Comparison of ENCODE assay signal across 23 cellular contexts in genomic region chr9:114190563-114190905, GRCh38. TPM values are rescaled to one million over a fixed set of nuclear protein-coding genes. Genes with fewer than 3 reads are reported as not detected.
DNase-seq lines count a peak whose midpoint lies in the region; ATAC-seq, FAIRE-seq and TF ChIP-seq lines count a peak whose summit lies in the region.
"Had no signal": no experiment of that assay in that cellular context is flagged by ENCODE, and none has a peak within 500 bp of the region (broad histone marks: within the 10 kb centered on the region; RNA-seq: fewer than 3 reads in every experiment).

No MANE protein-coding gene starts in this region.

- peaks cover 52% of the 10 kb centered on the region for H3K36me3 Mint-ChIP-seq in endothelial cell (ENCODE audit: low read depth, unreplicated experiment)
- H3K36me3 Mint-ChIP-seq: CD8-positive, alpha-beta T cell had no signal

- H3K9me3 Mint-ChIP-seq in endothelial cell (ENCODE audit: unreplicated experiment): no peaks in the 10 kb centered on the region

- WGBS in HepG2 (ENCODE audit: low lambda C conversion rate): 93% methylated on average over 1 of the region's 1 CpG
- WGBS in right lobe of liver (ENCODE audit: insufficient coverage, low coverage, low lambda C conversion rate, missing lambda C conversion rate): 90% methylated on average over 1 of the region's 1 CpG

- CTCF ChIA-PET in HepG2 (lab: Yijun Ruan, JAX; ENCODE audit: low intra/inter-chr PET ratio, low total read pairs): no interaction called here

- no peak overlapping the region for H3K9ac ChIP-seq in HepG2 (ENCODE audit: insufficient read depth, low read depth, low read length)
- H3K9ac ChIP-seq: BLaER1 treated with 17β-estradiol and CSF1 and Interleukin-3, amounts not matched to agents 10 nM and 100 nM had no signal

- H3K4me1 ChIP-seq in HepG2 (ENCODE audit: insufficient read depth, low read length): no peaks in the 10 kb centered on the region
- no peaks in the 10 kb centered on the region for H3K4me1 ChIP-seq in right lobe of liver
- H3K4me1 ChIP-seq: Caco-2 had no signal

- peaks cover 46 to 91% of the 10 kb centered on the region in 2 experiments for H3K36me3 ChIP-seq in HepG2 (replicated peaks in 1 of 2; ENCODE audit: control insufficient read depth in 1 of 2, insufficient read depth in 2 of 2, low read length in 2 of 2)
- no peaks in the 10 kb centered on the region for H3K36me3 ChIP-seq in right lobe of liver

- no peak for TF ChIP-seq POLR2A in HepG2 (IDR thresholded peaks at IDR 0.05; ENCODE audit: insufficient read depth in 1 of 2, low read depth in 2 of 2, low read length in 2 of 2)
- no peak for TF ChIP-seq POLR2A in right lobe of liver (IDR thresholded peaks at IDR 0.05)

- TF ChIP-seq RAD21 in HepG2 (CRISPR knock-in tag; IDR thresholded peaks at IDR 0.05): no peak

- H3K4me3 ChIP-seq in HepG2 (replicated peaks in 1 of 3; ENCODE audit: insufficient read depth in 1 of 3, low read depth in 2 of 3, low read length in 3 of 3) (no peak overlapping the region), right lobe of liver (no peak overlapping the region)
- H3K4me3 ChIP-seq: BLaER1 treated with 17β-estradiol and CSF1 and Interleukin-3, amounts not matched to agents 10 nM and 100 nM; GM12878 had no signal

- no peaks in the 10 kb centered on the region; the same call in 1 of the 2 replicates for H4K20me1 ChIP-seq in HepG2 (ENCODE audit: insufficient read depth, low read length)

- intact Hi-C loops in HepG2 (cut with micrococcal nuclease; ENCODE audit: unreplicated experiment) (loop anchor here (5.0 kb wide), 1 partner anchor 33 kb away; the partner anchor contains the start of gene COL27A1), right lobe of liver (cut with DNase I) (no loop called here)

- H3K9me3 ChIP-seq in HepG2 (ENCODE audit: low read length) (peaks cover 14% of the 10 kb centered on the region; the same call in 1 of the 2 replicates), right lobe of liver (peaks cover 0 to 8% (median 0%) of the 10 kb centered on the region in 4 donors)

- ATAC-seq in HepG2: no peak
- no peak for ATAC-seq in right lobe of liver
- ATAC-seq: CD8-positive, alpha-beta T cell; GM12878 had no signal

- POLR2A ChIA-PET in HepG2 (lab: Yijun Ruan, JAX): interaction anchor here (1.0 to 1.3 kb wide), 2 partner anchors 15 to 72 kb away, joined by 3 to 4 read pairs; no protein-coding TSS in a partner anchor

- H2AFZ ChIP-seq in HepG2 (ENCODE audit: low read length): no peak overlapping the region

- peaks cover 2% of the 10 kb centered on the region for H3K79me2 ChIP-seq in HepG2 (ENCODE audit: insufficient read depth, low read length)

- peak overlapping the region; percentile 48 for H3K4me3 Mint-ChIP-seq in endothelial cell (ENCODE audit: unreplicated experiment)
- H3K4me3 Mint-ChIP-seq: B cell; CD4-positive, alpha-beta T cell; CD8-positive, alpha-beta T cell had no signal

- no peak overlapping the region for H3K27ac Mint-ChIP-seq in endothelial cell (ENCODE audit: unreplicated experiment)
- H3K27ac Mint-ChIP-seq: B cell; CD4-positive, alpha-beta T cell; CD8-positive, alpha-beta T cell had no signal

- DNase-seq in HepG2 (ENCODE audit: low spot score): no peak
- no peak for DNase-seq in right lobe of liver
- peak; percentile 76 for DNase-seq in cerebellar cortex (ENCODE audit: low spot score)
- no peak for DNase-seq in endothelial cell (ENCODE audit: low spot score)
- no peak for DNase-seq in OCI-M2 (lab: John Stamatoyannopoulos, UW; ENCODE audit: unreplicated experiment)
- DNase-seq in AG08395 (ENCODE audit: low spot score): no peak
- DNase-seq: 8988T; ACHN; AML-193; Caco-2; Calu3; CD4-positive, alpha-beta T cell; CD8-positive, alpha-beta T cell; DMS79 treated with DMSO at 0.1 percent for 48 hours; GDM1 had no signal

- no peaks in the 10 kb centered on the region for H3K4me1 Mint-ChIP-seq in endothelial cell (ENCODE audit: unreplicated experiment)
- H3K4me1 Mint-ChIP-seq: B cell had no signal

- H3K4me2 ChIP-seq in HepG2 (ENCODE audit: low read depth, low read length): no peak overlapping the region
- H3K4me2 ChIP-seq: BLaER1 treated with 17β-estradiol and CSF1 and Interleukin-3, amounts not matched to agents 10 nM and 100 nM had no signal

- no TSS peak for BruUV-seq in HepG2 (replicated peaks; lab: Mats Ljungman, UMichigan)

- H3K27ac ChIP-seq in HepG2 (ENCODE audit: extremely low read length, insufficient read depth, low read length): no peak overlapping the region
- no peak overlapping the region for H3K27ac ChIP-seq in right lobe of liver
- H3K27ac ChIP-seq: BLaER1 treated with 17β-estradiol and CSF1 and Interleukin-3, amounts not matched to agents 10 nM and 100 nM; C4-2B had no signal

- TF ChIP-seq CTCF in HepG2 (CRISPR knock-in tag; IDR thresholded peaks at IDR 0.05) (no peak), right lobe of liver (IDR thresholded peaks at IDR 0.05) (no peak), endothelial cell (IDR thresholded peaks at IDR 0.05; ENCODE audit: unreplicated experiment) (no peak)

- H3K27me3 ChIP-seq in HepG2 (ENCODE audit: control insufficient read depth in 1 of 2, insufficient read depth in 2 of 2, low read length in 2 of 2) (no peaks in the 10 kb centered on the region), right lobe of liver (no peaks in the 10 kb centered on the region)
- H3K27me3 ChIP-seq: BLaER1 treated with 17β-estradiol and CSF1 and Interleukin-3, amounts not matched to agents 10 nM and 100 nM had no signal

- in situ Hi-C loops in HepG2 (cut with HindIII; ENCODE audit: extremely low pct_ligation_motif_present, low pct_unique_long_range_greater_than_20kb): no loop called here

- peaks cover 3% of the 10 kb centered on the region for H3K27me3 Mint-ChIP-seq in endothelial cell (ENCODE audit: unreplicated experiment)

- no peak for FAIRE-seq in HepG2 (lab: Jason Lieb, UNC)
- FAIRE-seq: A204.1, D721Med, GM12878, GM12892, GM18507 had no signal

- TF ChIP-seq EP300 in HepG2 (IDR thresholded peaks at IDR 0.05; ENCODE audit: low read depth in 2 of 2, low read length in 2 of 2) (no peak), HepG2 (CRISPR knock-in tag; IDR thresholded peaks at IDR 0.05; ENCODE audit: borderline replicate concordance) (no peak)

TF ChIP-seq in HepG2, 621 proteins besides CTCF, POLR2A, EP300 and RAD21:
- TF ChIP-seq RBM22 (optimal IDR thresholded peaks at IDR 0.05; ENCODE audit: low read length): peak; percentile 82
- TF ChIP-seq ZFP36L2 (CRISPR knock-in tag; IDR thresholded peaks at IDR 0.05): no peak
- TF ChIP-seq, protein P1, sequence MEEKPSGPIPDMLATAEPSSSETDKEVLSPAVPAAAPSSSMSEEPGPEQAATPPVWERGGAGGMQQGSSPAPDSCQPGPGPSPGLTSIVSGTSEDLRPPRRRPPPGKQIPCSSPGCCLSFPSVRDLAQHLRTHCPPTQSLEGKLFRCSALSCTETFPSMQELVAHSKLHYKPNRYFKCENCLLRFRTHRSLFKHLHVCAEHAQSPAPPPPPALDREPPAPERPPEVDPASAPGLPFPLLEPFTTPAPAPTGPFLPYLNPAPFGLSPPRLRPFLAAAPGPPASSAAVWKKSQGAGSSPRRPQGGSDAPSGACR (CRISPR knock-in tag; IDR thresholded peaks at IDR 0.05): no peak
TF ChIP-seq in HepG2: peak in this region for 1.

RNA-seq across cellular contexts. Expression of gene COL27A1, which starts 35.2 kb away (rescaled TPM):
- 13.1 and 71.3 TPM in 2 replicates for total RNA-seq in HepG2 (2016; rRNA removed; fragmentation: Illumina TruSeq; extraction: Trizol)
- total RNA-seq in HepG2 (2016; cell fraction: cytosol; rRNA removed; fragmentation: Illumina TruSeq; extraction: Trizol; ENCODE audit: low read depth): 24.4 and 27.4 TPM in 2 replicates
- 11.3 and 76.4 TPM in 2 replicates for total RNA-seq in HepG2 (2016; cell fraction: insoluble cytoplasmic fraction; rRNA removed; fragmentation: Illumina TruSeq; extraction: Trizol)
- 17.0 and 18.6 TPM in 2 replicates for total RNA-seq in HepG2 (2016; cell fraction: membrane; rRNA removed; fragmentation: Illumina TruSeq; extraction: Trizol)
- total RNA-seq in HepG2 (2016; cell fraction: nucleus; rRNA removed; fragmentation: Illumina TruSeq; extraction: Trizol): 127 and 145 TPM in 2 replicates
- polyA plus RNA-seq in HepG2 (2011; rRNA removed): 89.1 and 105 TPM in 2 replicates
- 8.5 and 16.4 TPM in 2 replicates for polyA plus RNA-seq in HepG2 (2011; cell fraction: cytosol; rRNA removed)
- polyA plus RNA-seq in HepG2 (2011; cell fraction: nucleus; rRNA removed): 1,276 and 1,843 TPM in 2 replicates
- 63.8 and 83.6 TPM in 2 replicates for polyA plus RNA-seq in HepG2 (2012)
- 2.0 and 2.7 TPM in 2 replicates for polyA plus RNA-seq in HepG2 (2016; cell fraction: cytosol; fragmentation: Illumina TruSeq; extraction: Trizol; ENCODE audit: low read depth)
- 13.5 and 15.6 TPM in 2 replicates for polyA plus RNA-seq in HepG2 (2016; cell fraction: insoluble cytoplasmic fraction; fragmentation: Illumina TruSeq; extraction: Trizol; ENCODE audit: low read depth)
- 4.3 and 4.5 TPM in 2 replicates for polyA plus RNA-seq in HepG2 (2016; cell fraction: membrane; fragmentation: Illumina TruSeq; extraction: Trizol; ENCODE audit: low read depth)
- 665 and 720 TPM in 2 replicates for polyA plus RNA-seq in HepG2 (2016; cell fraction: nucleus; fragmentation: Illumina TruSeq; extraction: Trizol; ENCODE audit: insufficient read depth, low read depth)
- polyA minus RNA-seq in HepG2 (2011; rRNA and poly(A)+ RNA removed; ENCODE audit: low replicate concordance): 11.6 and 59.4 TPM in 2 replicates
- 5.5 and 10.9 TPM in 2 replicates for polyA minus RNA-seq in HepG2 (2011; cell fraction: cytosol; rRNA and poly(A)+ RNA removed)
- polyA minus RNA-seq in HepG2 (2011; cell fraction: nucleus; rRNA and poly(A)+ RNA removed): 155 and 169 TPM in 2 replicates
- 10 to 100 TPM; 11.8 to 51.9 (median 29.3) TPM for total RNA-seq in right lobe of liver
- 61.4 TPM for total RNA-seq in endothelial cell (ENCODE audit: unreplicated experiment)
- polyA plus RNA-seq: GM12878 had no signal
